8 cellular contexts compared by ENCODE assay signal in the genomic region with DNA sequence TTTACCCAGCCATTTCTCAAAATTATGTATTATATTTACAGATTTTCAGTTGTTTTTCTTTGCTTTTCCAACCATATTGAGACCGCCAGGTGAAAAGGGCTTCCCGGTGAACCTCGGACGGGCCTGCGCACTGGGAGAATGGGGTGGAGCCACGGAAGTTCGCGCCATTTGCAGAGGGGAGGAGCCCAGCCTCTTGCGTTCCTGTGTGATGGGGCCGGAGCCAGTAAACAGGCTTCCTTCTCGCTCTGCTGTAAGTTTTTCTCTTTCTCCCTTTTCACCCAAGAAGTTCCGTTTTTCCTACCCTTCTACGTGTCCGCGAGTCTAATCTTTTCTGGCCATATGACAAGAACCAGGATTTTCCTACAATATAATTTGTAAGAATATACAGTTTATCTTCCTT.
DNase-seq lines count a peak whose midpoint lies in the region; ATAC-seq, FAIRE-seq and TF ChIP-seq lines count a peak whose summit lies in the region.
"Had no signal": no experiment of that assay in that cellular context is flagged by ENCODE, and none has a peak within 500 bp of the region (broad histone marks: within the 10 kb centered on the region; RNA-seq: fewer than 3 reads in every experiment).

No MANE protein-coding gene starts in this region.

- H3K36me3 ChIP-seq in neuron (ENCODE audit: insufficient read depth, low read length): no peaks in the 10 kb centered on the region
- no peaks in the 10 kb centered on the region for H3K36me3 ChIP-seq in uterus

- peak overlapping the region in 3 of 5 experiments; percentile 35 to 60 (median 43) for H3K27ac Mint-ChIP-seq in brain
- H3K27ac Mint-ChIP-seq: memory B cell had no signal

- H2AFZ ChIP-seq in neuron (ENCODE audit: low read depth, low read length): no peak overlapping the region

- no peak for TF ChIP-seq CTCF in brain (conservative IDR thresholded peaks at IDR 0.05)
- TF ChIP-seq CTCF in uterus (IDR thresholded peaks at IDR 0.05): no peak

- FAIRE-seq in H54 (lab: Jason Lieb, UNC): no peak

- DNase-seq in H54 (ENCODE audit: insufficient read length, low spot score): peak; percentile 1
- peak; percentile 85 for DNase-seq in NCI-H1436 (lab: John Stamatoyannopoulos, UW)
- no peak for DNase-seq in uterus
- DNase-seq in AG20443 (ENCODE audit: low spot score): no peak

- H3K4me1 ChIP-seq in neuron (ENCODE audit: insufficient read depth, low read length) (no peaks in the 10 kb centered on the region), uterus (no peaks in the 10 kb centered on the region)

- TF ChIP-seq POLR2A in H54 (IDR thresholded peaks at IDR 0.05; ENCODE audit: low read depth, low read length): no peak
- TF ChIP-seq POLR2A in uterus (IDR thresholded peaks at IDR 0.05): no peak

- H3K4me3 ChIP-seq in neuron (ENCODE audit: low read length) (peak overlapping the region; percentile 42), uterus (no peak overlapping the region)

- H3K4me3 Mint-ChIP-seq in brain: peak overlapping the region; percentile 41 to 88 (median 85)
- H3K4me3 Mint-ChIP-seq: memory B cell had no signal

- no peak for ATAC-seq in HG03095 (IDR thresholded peaks at IDR 0.05; ENCODE audit: unreplicated experiment)

- H3K36me3 Mint-ChIP-seq in brain: no peaks in the 10 kb centered on the region
- H3K36me3 Mint-ChIP-seq: memory B cell had no signal

- H3K27me3 Mint-ChIP-seq in brain: peaks cover 3% of the 10 kb centered on the region
- H3K27me3 Mint-ChIP-seq: memory B cell had no signal

- no peak overlapping the region for H3K27ac ChIP-seq in uterus

- intact Hi-C loops in uterus (cut with DNase I; ENCODE audit: low total_unique reads): no loop called here

- H3K9me3 ChIP-seq in neuron (ENCODE audit: low read length) (no peaks in the 10 kb centered on the region), uterus (no peaks in the 10 kb centered on the region)

- H3K9me3 Mint-ChIP-seq in brain: no peaks in the 10 kb centered on the region

- H3K27me3 ChIP-seq in neuron (ENCODE audit: insufficient read depth, low read length) (no peaks in the 10 kb centered on the region), uterus (no peaks in the 10 kb centered on the region)

- H3K4me1 Mint-ChIP-seq in brain: peaks cover 23% of the 10 kb centered on the region
- H3K4me1 Mint-ChIP-seq: memory B cell had no signal

Comparison
In these comparisons a context has a peak if more than half of its experiments do, and no peak if none do; other contexts are left out.
1. DNase-seq: peak in H54 (single experiment) and NCI-H1436 (single experiment); none in uterus (0 of 2) and AG20443 (single experiment).